In genomic region chr12:66129934-66130266, GRCh38 we compare ENCODE assay signal across 8 cellular contexts. TPM values are rescaled to one million over a fixed set of nuclear protein-coding genes. Genes with fewer than 3 reads are reported as not detected.
DNase-seq lines count a peak whose midpoint lies in the region; ATAC-seq and TF ChIP-seq lines count a peak whose summit lies in the region.

No MANE protein-coding gene starts in this region.

- TF ChIP-seq POLR2A in uterus (IDR thresholded peaks at IDR 0.05): no peak

- H3K4me3 ChIP-seq in lower lobe of right lung: peak overlapping the region; percentile 77
- peak overlapping the region; percentile 76 to 77 for H3K4me3 ChIP-seq in uterus

- no peaks in the 10 kb centered on the region for H3K9me3 ChIP-seq in lower lobe of right lung
- H3K9me3 ChIP-seq in uterus: no peaks in the 10 kb centered on the region

- ATAC-seq in HG03521 (IDR thresholded peaks at IDR 0.05; ENCODE audit: unreplicated experiment) (peak; percentile 5), lower lobe of right lung (peak; percentile 21 to 58), HG02970 (IDR thresholded peaks at IDR 0.05; ENCODE audit: low FRiP score, unreplicated experiment) (no peak)

- no peaks in the 10 kb centered on the region for H3K27me3 Mint-ChIP-seq in MCF 10A (ENCODE audit: insufficient read depth, unreplicated experiment)

- H3K9me3 Mint-ChIP-seq in MCF 10A (ENCODE audit: unreplicated experiment): no peaks in the 10 kb centered on the region

- peak overlapping the region; percentile 89 for H3K27ac Mint-ChIP-seq in MCF 10A (ENCODE audit: low read depth, unreplicated experiment)

- H3K36me3 Mint-ChIP-seq in MCF 10A (ENCODE audit: insufficient read depth, unreplicated experiment): peaks cover 48% of the 10 kb centered on the region

- H3K4me1 ChIP-seq in lower lobe of right lung (peaks cover 30% of the 10 kb centered on the region), uterus (no peaks in the 10 kb centered on the region)

- CTCF ChIA-PET in MCF 10A (lab: Yijun Ruan, JAX): interaction anchor here (0.5 to 0.7 kb wide), 2 partner anchors 173 to 680 kb away, joined by 3 read pairs; partner anchors contain the start of gene HELB

- TF ChIP-seq CTCF in MCF 10A (IDR thresholded peaks at IDR 0.05; ENCODE audit: unreplicated experiment) (no peak), lower lobe of right lung (IDR thresholded peaks at IDR 0.05) (no peak), uterus (IDR thresholded peaks at IDR 0.05) (no peak)

- peak overlapping the region; percentile 90 for H3K4me3 Mint-ChIP-seq in MCF 10A (ENCODE audit: unreplicated experiment)

- DNase-seq in COLO829 (ENCODE audit: low spot score) (peak; percentile 16), MCF 10A (ENCODE audit: unreplicated experiment) (no peak), lower lobe of right lung (no peak), uterus (no peak), HPDE6-E6E7 (ENCODE audit: extremely low spot score) (no peak), SW480 (ENCODE audit: low spot score) (no peak)

- BruUV-seq in MCF 10A (replicated peaks; lab: Mats Ljungman, UMichigan): no TSS peak

- H3K36me3 ChIP-seq in lower lobe of right lung: peaks cover 37% of the 10 kb centered on the region
- H3K36me3 ChIP-seq in uterus: no peaks in the 10 kb centered on the region

- intact Hi-C loops in MCF 10A (cut with micrococcal nuclease) (no loop called here), lower lobe of right lung (cut with DNase I) (no loop called here), uterus (cut with DNase I; ENCODE audit: low total_unique reads) (no loop called here)

- H3K27ac ChIP-seq in lower lobe of right lung (peak overlapping the region; percentile 74), uterus (peak overlapping the region; percentile 57 to 64)

- peaks cover 41% of the 10 kb centered on the region for H3K4me1 Mint-ChIP-seq in MCF 10A (ENCODE audit: insufficient read depth, unreplicated experiment)

- no peaks in the 10 kb centered on the region for H3K27me3 ChIP-seq in lower lobe of right lung (ENCODE audit: low read depth)
- no peaks in the 10 kb centered on the region for H3K27me3 ChIP-seq in uterus

- POLR2A ChIA-PET in MCF 10A (lab: Yijun Ruan, JAX): interaction anchor here (1.0 to 4.2 kb wide), 10 partner anchors 9 to 173 kb away, joined by 3 to 70 read pairs (median 9); partner anchors contain the start of genes HELB and TMBIM4

RNA-seq across cellular contexts. Expression of gene LLPH, which starts 0.7 kb away (rescaled TPM):
- total RNA-seq in MCF 10A (2022): 43.8 and 44.3 TPM in 2 replicates
- 19.3 TPM for total RNA-seq in lower lobe of right lung
- 10 to 100 TPM in 1 of 4 donors, 1 to 10 TPM in 3; 3.5 to 17.1 (median 7.2) TPM for total RNA-seq in uterus

RNA-seq across cellular contexts. Expression of gene TMBIM4, which starts 39.9 kb away (rescaled TPM):
- total RNA-seq in MCF 10A (2022) (58.5 and 74.3 TPM in 2 replicates), lower lobe of right lung (174 TPM), uterus (100 to 1,000 TPM; 102 to 187 (median 146) TPM)

RNA-seq across cellular contexts. Expression of gene IRAK3, which starts 59.1 kb away (rescaled TPM):
- total RNA-seq in MCF 10A (2022) (0.05 TPM in 1 of 2 replicates, not detected in the other), lower lobe of right lung (50.7 TPM), uterus (10 to 100 TPM; 18.7 to 39.7 (median 24.2) TPM)

Comparison
In these comparisons a context has a peak if more than half of its experiments do, and no peak if none do; other contexts are left out.
1. RNA of gene IRAK3, which starts 59.1 kb away (total RNA-seq): 50.7 TPM in lower lobe of right lung (single experiment) and 18.7 to 39.7 TPM in uterus; 0.05 TPM in MCF 10A; every median in the first group is over 10 times any median in the second.